8 cellular contexts compared by ENCODE assay signal in genomic region chr3:48716508-48716981, GRCh38. TPM values are rescaled to one million over a fixed set of nuclear protein-coding genes. Genes with fewer than 3 reads are reported as not detected.
DNase-seq lines count a peak whose midpoint lies in the region; ATAC-seq lines count a peak whose summit lies in the region.

No MANE protein-coding gene starts in this region.

- no peaks in the 10 kb centered on the region for H3K9me3 ChIP-seq in iPS-18c (ENCODE audit: control insufficient read depth, insufficient read depth, low read length)

- peaks cover 3 to 11% of the 10 kb centered on the region in 2 donors for H3K9me3 Mint-ChIP-seq in activated naive CD4-positive, alpha-beta T cell treated with anti-CD3 and anti-CD28 coated beads, Interleukin-2, amount 50 U/mL, for 72 hours

- H3K27ac Mint-ChIP-seq in activated naive CD4-positive, alpha-beta T cell treated with anti-CD3 and anti-CD28 coated beads, Interleukin-2, amount 50 U/mL, for 72 hours = peak overlapping the region; percentile 94 to 99

- peaks cover 9 to 30% of the 10 kb centered on the region in 2 donors for H3K36me3 Mint-ChIP-seq in activated naive CD4-positive, alpha-beta T cell treated with anti-CD3 and anti-CD28 coated beads, Interleukin-2, amount 50 U/mL, for 72 hours

- peak overlapping the region; percentile 97 for H3K4me3 ChIP-seq in iPS-18c (ENCODE audit: insufficient read depth, low read depth, low read length)

- peak; percentile 13 for DNase-seq in DMS79 (lab: John Stamatoyannopoulos, UW)
- DNase-seq in NCI-H69 (lab: John Stamatoyannopoulos, UW) = peak; percentile 37
- peak in 1 of 2 donors; percentile 28 for DNase-seq in activated naive CD4-positive, alpha-beta T cell treated with anti-CD3 and anti-CD28 coated beads, Interleukin-2, amount 50 U/mL, for 72 hours (ENCODE audit: low spot score in 2 of 2)
- peak; percentile 30 for DNase-seq in stimulated activated CD4-positive, alpha-beta T cell treated with anti-CD3 and anti-CD28 coated beads, Interleukin-1b, Interleukin-23, amount 100 ng/mL, for 48 hours
- no peak for DNase-seq in H4 (ENCODE audit: low spot score)

- no peak for ATAC-seq in activated naive CD4-positive, alpha-beta T cell treated with anti-CD3 and anti-CD28 coated beads, Interleukin-2, amount 50 U/mL, for 72 hours
- ATAC-seq in GM19324 (IDR thresholded peaks at IDR 0.05; ENCODE audit: low FRiP score, unreplicated experiment) (no peak), GM21526 (IDR thresholded peaks at IDR 0.05; ENCODE audit: low FRiP score, unreplicated experiment) (no peak)

RNA-seq across cellular contexts. Expression of gene IP6K2, which starts 0.5 kb away (rescaled TPM):
- total RNA-seq in activated naive CD4-positive, alpha-beta T cell treated with anti-CD3 and anti-CD28 coated beads, Interleukin-2, amount 50 U/mL, for 72 hours = 10 to 100 TPM; 53.8 to 73.5 TPM
- total RNA-seq in H4 (2014; rRNA removed; shearing (Covaris generic)) = 41.4 and 53.8 TPM in 2 replicates

RNA-seq across cellular contexts. Expression of gene NCKIPSD, which starts 30.8 kb away (rescaled TPM):
- total RNA-seq in activated naive CD4-positive, alpha-beta T cell treated with anti-CD3 and anti-CD28 coated beads, Interleukin-2, amount 50 U/mL, for 72 hours = 10 to 100 TPM; 45.7 to 77.2 TPM
- 8.8 and 21.1 TPM in 2 replicates for total RNA-seq in H4 (2014; rRNA removed; shearing (Covaris generic))

RNA-seq across cellular contexts. Expression of gene CELSR3, which starts 53.9 kb away (rescaled TPM):
- 10 to 100 TPM; 12.6 to 13.1 TPM for total RNA-seq in activated naive CD4-positive, alpha-beta T cell treated with anti-CD3 and anti-CD28 coated beads, Interleukin-2, amount 50 U/mL, for 72 hours
- total RNA-seq in H4 (2014; rRNA removed; shearing (Covaris generic)) = 3.0 and 3.1 TPM in 2 replicates
